Comparison of ENCODE assay signal across 40 cellular contexts in the genomic region with DNA sequence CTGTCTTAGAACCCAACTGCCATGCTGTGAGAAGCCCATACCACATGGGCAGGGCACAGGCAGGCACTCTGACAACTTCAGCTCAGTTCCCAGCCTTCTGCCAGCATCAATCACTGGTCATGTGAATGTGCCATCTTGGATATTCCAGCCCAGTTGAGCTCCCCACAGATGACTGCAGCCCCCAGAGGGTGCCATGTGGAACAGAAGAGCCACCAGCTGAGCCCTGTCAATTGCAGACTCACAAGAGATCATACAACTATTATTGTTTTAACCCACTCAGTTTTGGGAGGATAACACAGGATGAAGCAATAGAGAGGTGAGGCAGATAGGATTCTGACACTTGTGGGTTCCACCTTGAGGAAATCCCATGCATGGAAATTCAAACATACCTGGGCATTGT.
"Had no signal": no experiment of that assay in that cellular context is flagged by ENCODE, and none has a peak within 500 bp of the region (broad histone marks: within the 10 kb centered on the region; RNA-seq: fewer than 3 reads in every experiment).

No MANE protein-coding gene starts in this region.

- H3K36me3 Mint-ChIP-seq: activated CD4-positive, alpha-beta memory T cell treated with anti-CD3 and anti-CD28 coated beads for 36 hours; activated naive CD8-positive, alpha-beta T cell treated with anti-CD3 and anti-CD28 coated beads for 36 hours had no signal

- H3K9me3 ChIP-seq: adrenal gland, body of pancreas had no signal

- ATAC-seq: activated CD8-positive, alpha-beta T cell treated with anti-CD3 and anti-CD28 coated beads for 36 hours; activated naive CD4-positive, alpha-beta T cell treated with anti-CD3 and anti-CD28 coated beads, Interleukin-2, amount 50 U/mL, for 72 hours; activated T-cell treated with anti-CD3 and anti-CD28 coated beads, Interleukin-2, amount 50 U/mL, for 4 hours; activated T-cell treated with anti-CD3 and anti-CD28 coated beads, Interleukin-2, amount 50 U/mL, for 72 hours; activated T-helper 17 cell treated with anti-CD3 and anti-CD28 coated beads, Interleukin-2, amount 50 U/mL, for 72 hours; body of pancreas had no signal

- H3K4me3 Mint-ChIP-seq: activated B cell treated with CpG ODN at 0.5 μM for 24 hours; activated CD4-positive, alpha-beta memory T cell treated with anti-CD3 and anti-CD28 coated beads for 36 hours; activated CD4-positive, alpha-beta T cell treated with anti-CD3 and anti-CD28 coated beads, Interleukin-2, amount 10 ng/mL, durations not matched to agents 24 days and 14 days; activated CD8-positive, alpha-beta T cell treated with anti-CD3 and anti-CD28 coated beads for 36 hours; activated naive CD4-positive, alpha-beta T cell treated with anti-CD3 and anti-CD28 coated beads for 36 hours; activated naive CD8-positive, alpha-beta T cell treated with anti-CD3 and anti-CD28 coated beads for 36 hours; activated T-cell treated with anti-CD3 and anti-CD28 coated beads, Interleukin-2, amount 50 U/mL, for 4 hours; activated T-cell treated with anti-CD3 and anti-CD28 coated beads, Interleukin-2, amount 50 U/mL, for 72 hours; activated T-helper 1 cell treated with anti-CD3 and anti-CD28 coated beads, Interleukin-12 subunit alpha, Interleukin-12 subunit beta, Interleukin-2, Interleukin-4 antibody, amounts not matched to agents 30 ng/mL and 10 ng/mL and 1 ng/mL, durations not matched to agents 14 hours and 24 hours and 36 hours; activated T-helper 17 cell treated with anti-CD3 and anti-CD28 coated beads, Interleukin-2, amount 50 U/mL, for 72 hours; central memory CD8-positive, alpha-beta T cell; T-helper 1 cell treated with Interleukin-12 subunit alpha and Interleukin-12 subunit beta and Interleukin-4 antibody, amounts not matched to agents 30 μg/mL and 1 μg/mL, for 36 hours; T-helper 2 cell treated with Interferon-gamma antibody and Interleukin-4, amounts not matched to agents 5 μg/mL and 100 μg/mL, for 36 hours had no signal

- H3K27me3 ChIP-seq: adrenal gland, body of pancreas, brain microvascular endothelial cell had no signal

- DNase-seq: activated B cell treated with CpG ODN at 0.5 μM for 24 hours; activated CD4-positive, alpha-beta memory T cell treated with anti-CD3 and anti-CD28 coated beads for 36 hours; activated CD4-positive, alpha-beta T cell treated with anti-CD3 and anti-CD28 coated beads for 4 hours; activated CD4-positive, alpha-beta T cell treated with anti-CD3 and anti-CD28 coated beads, Interleukin-2, amount 10 ng/mL, durations not matched to agents 24 days and 14 days; activated CD4-positive, alpha-beta T cell treated with anti-CD3 and anti-CD28 coated beads, Interleukin-2, amount 50 U/mL, for 1 hour; activated CD4-positive, alpha-beta T cell treated with anti-CD3 and anti-CD28 coated beads, Interleukin-2, amount 50 U/mL, for 4 hours; activated CD4-positive, CD25-positive, alpha-beta regulatory T cell treated with anti-CD3 and anti-CD28 coated beads, Interleukin-2, amount 50 U/mL, for 72 hours; activated CD8-positive, alpha-beta memory T cell treated with anti-CD3 and anti-CD28 coated beads, Interleukin-2, amount 50 U/mL, for 4 hours; activated CD8-positive, alpha-beta T cell treated with anti-CD3 and anti-CD28 coated beads for 36 hours; activated effector memory CD4-positive, alpha-beta T cell treated with anti-CD3 and anti-CD28 coated beads, Interleukin-2, amount 50 U/mL, for 16 hours; activated gamma-delta T cell treated with Interleukin-2 at 50 U/mL for 16 hours; activated naive CD4-positive, alpha-beta T cell; activated naive CD4-positive, alpha-beta T cell treated with anti-CD3 and anti-CD28 coated beads for 36 hours; activated naive CD4-positive, alpha-beta T cell treated with anti-CD3 and anti-CD28 coated beads, Interleukin-2, amount 50 U/mL, for 16 hours; activated naive CD8-positive, alpha-beta T cell treated with anti-CD3 and anti-CD28 coated beads for 36 hours; activated T-cell treated with anti-CD3 and anti-CD28 coated beads for 4 hours; activated T-cell treated with anti-CD3 and anti-CD28 coated beads, Interleukin-2, amount 50 U/mL, for 1 hour; activated T-cell treated with anti-CD3 and anti-CD28 coated beads, Interleukin-2, amount 50 U/mL, for 4 hours; activated T-cell treated with anti-CD3 and anti-CD28 coated beads, Interleukin-2, amount 50 U/mL, for 72 hours; adrenal gland; amniotic stem cell; aorta; body of pancreas; brain microvascular endothelial cell; caudate nucleus; cerebellar nuclear complex; T-helper 1 cell; T-helper 2 cell; T-helper 9 cell had no signal

- H3K4me3 ChIP-seq: adrenal gland, body of pancreas, breast epithelium, cardiac muscle cell had no signal

- H3K4me1 ChIP-seq: body of pancreas, breast epithelium had no signal

- H3K27ac ChIP-seq: adrenal gland, body of pancreas, brain microvascular endothelial cell, breast epithelium, cardiac muscle cell, VCaP had no signal

- H3K4me1 Mint-ChIP-seq: activated B cell treated with CpG ODN at 0.5 μM for 24 hours; activated CD4-positive, alpha-beta T cell treated with anti-CD3 and anti-CD28 coated beads, Interleukin-2, amount 10 ng/mL, durations not matched to agents 24 days and 14 days; activated naive CD8-positive, alpha-beta T cell treated with anti-CD3 and anti-CD28 coated beads for 36 hours; activated T-helper 17 cell treated with anti-CD3 and anti-CD28 coated beads, Interleukin-2, amount 50 U/mL, for 72 hours; central memory CD8-positive, alpha-beta T cell had no signal

- FAIRE-seq: astrocyte, TTC549 had no signal

- H3K27ac Mint-ChIP-seq: activated B cell treated with CpG ODN at 0.5 μM for 24 hours; activated CD4-positive, alpha-beta memory T cell treated with anti-CD3 and anti-CD28 coated beads for 36 hours; activated CD4-positive, alpha-beta T cell treated with anti-CD3 and anti-CD28 coated beads, Interleukin-2, amount 10 ng/mL, durations not matched to agents 24 days and 14 days; activated CD8-positive, alpha-beta T cell treated with anti-CD3 and anti-CD28 coated beads for 36 hours; activated naive CD4-positive, alpha-beta T cell treated with anti-CD3 and anti-CD28 coated beads for 36 hours; activated naive CD4-positive, alpha-beta T cell treated with anti-CD3 and anti-CD28 coated beads, Interleukin-2, amount 50 U/mL, for 72 hours; activated naive CD8-positive, alpha-beta T cell treated with anti-CD3 and anti-CD28 coated beads for 36 hours; activated T-cell treated with anti-CD3 and anti-CD28 coated beads, Interleukin-2, amount 50 U/mL, for 72 hours; activated T-helper 1 cell treated with anti-CD3 and anti-CD28 coated beads, Interleukin-12 subunit alpha, Interleukin-12 subunit beta, Interleukin-2, Interleukin-4 antibody, amounts not matched to agents 30 ng/mL and 10 ng/mL and 1 ng/mL, durations not matched to agents 14 hours and 24 hours and 36 hours; activated T-helper 17 cell treated with anti-CD3 and anti-CD28 coated beads, Interleukin-2, amount 50 U/mL, for 72 hours; T-helper 1 cell treated with Interleukin-12 subunit alpha and Interleukin-12 subunit beta and Interleukin-4 antibody, amounts not matched to agents 30 μg/mL and 1 μg/mL, for 36 hours; T-helper 2 cell treated with Interferon-gamma antibody and Interleukin-4, amounts not matched to agents 5 μg/mL and 100 μg/mL, for 36 hours had no signal

- H3K9me3 Mint-ChIP-seq: activated B cell treated with CpG ODN at 0.5 μM for 24 hours; activated T-cell treated with anti-CD3 and anti-CD28 coated beads, Interleukin-2, amount 50 U/mL, for 4 hours; activated T-helper 1 cell treated with anti-CD3 and anti-CD28 coated beads, Interleukin-12 subunit alpha, Interleukin-12 subunit beta, Interleukin-2, Interleukin-4 antibody, amounts not matched to agents 30 ng/mL and 10 ng/mL and 1 ng/mL, durations not matched to agents 14 hours and 24 hours and 36 hours; activated T-helper 17 cell treated with anti-CD3 and anti-CD28 coated beads, Interleukin-2, amount 50 U/mL, for 72 hours; central memory CD8-positive, alpha-beta T cell; T-helper 1 cell treated with Interleukin-12 subunit alpha and Interleukin-12 subunit beta and Interleukin-4 antibody, amounts not matched to agents 30 μg/mL and 1 μg/mL, for 36 hours; T-helper 2 cell treated with Interferon-gamma antibody and Interleukin-4, amounts not matched to agents 5 μg/mL and 100 μg/mL, for 36 hours had no signal

- H3K36me3 ChIP-seq: adrenal gland, brain microvascular endothelial cell, breast epithelium, cardiac muscle cell had no signal
